In genomic region chr9:123234853-123235252, GRCh38 we compare ENCODE assay signal across 11 cellular contexts. TPM values are rescaled to one million over a fixed set of nuclear protein-coding genes. Genes with fewer than 3 reads are reported as not detected.
DNase-seq lines count a peak whose midpoint lies in the region; ATAC-seq and TF ChIP-seq lines count a peak whose summit lies in the region.
"Had no signal": no experiment of that assay in that cellular context is flagged by ENCODE, and none has a peak within 500 bp of the region (broad histone marks: within the 10 kb centered on the region; RNA-seq: fewer than 3 reads in every experiment).

No MANE protein-coding gene starts in this region.

- peak; percentile 60 for DNase-seq in GM06990 (ENCODE audit: extremely low read depth, insufficient read length)
- DNase-seq in GM19238 (ENCODE audit: insufficient read length, low spot score): peak; percentile 13
- peak; percentile 81 for DNase-seq in NAMALWA (ENCODE audit: low spot score)
- DNase-seq in upper lobe of right lung: no peak
- DNase-seq in natural killer cell treated with Interleukin-12 subunit alpha and Interleukin-12 subunit beta and Interleukin-15 and Interleukin-18, amount 100 ng/mL, for 72 hours (ENCODE audit: low spot score): no peak
- no peak for DNase-seq in NCI-H1417 treated with DMSO at 0.1 percent for 48 hours (lab: John Stamatoyannopoulos, UW)
- no peak for DNase-seq in NCI-H2227 (lab: John Stamatoyannopoulos, UW; ENCODE audit: unreplicated experiment)
- DNase-seq: glutamatergic neuron had no signal

- TF ChIP-seq CTCF in GM06990 (IDR thresholded peaks at IDR 0.05; ENCODE audit: insufficient read depth, low read length, poor library complexity, severe bottlenecking) (no peak), upper lobe of right lung (IDR thresholded peaks at IDR 0.05) (no peak)

- ATAC-seq in HG02798 (IDR thresholded peaks at IDR 0.05; ENCODE audit: poor library complexity, unreplicated experiment) (peak; percentile 42), upper lobe of right lung (no peak)
- no peak for ATAC-seq in natural killer cell treated with Interleukin-12 subunit alpha and Interleukin-12 subunit beta and Interleukin-15 and Interleukin-18, amount 100 ng/mL, for 72 hours
- ATAC-seq: activated CD4-positive, CD25-positive, alpha-beta regulatory T cell treated with anti-CD3 and anti-CD28 coated beads, Interleukin-2, amount 50 U/mL, for 24 hours had no signal

- H3K9me3 Mint-ChIP-seq in natural killer cell treated with Interleukin-12 subunit alpha and Interleukin-12 subunit beta and Interleukin-15 and Interleukin-18, amount 100 ng/mL, for 72 hours: no peaks in the 10 kb centered on the region

- H3K27me3 Mint-ChIP-seq in natural killer cell treated with Interleukin-12 subunit alpha and Interleukin-12 subunit beta and Interleukin-15 and Interleukin-18, amount 100 ng/mL, for 72 hours: no peaks in the 10 kb centered on the region

- H3K36me3 Mint-ChIP-seq in natural killer cell treated with Interleukin-12 subunit alpha and Interleukin-12 subunit beta and Interleukin-15 and Interleukin-18, amount 100 ng/mL, for 72 hours: no peaks in the 10 kb centered on the region

- H3K4me3 ChIP-seq in GM06990 (replicated peaks; ENCODE audit: low read depth, low read length) (no peak overlapping the region), upper lobe of right lung (no peak overlapping the region)
- H3K4me3 ChIP-seq: prostate gland had no signal

- intact Hi-C loops in upper lobe of right lung (cut with DNase I): no loop called here

- no peaks in the 10 kb centered on the region for H3K4me1 ChIP-seq in upper lobe of right lung
- H3K4me1 ChIP-seq: prostate gland had no signal

- H3K27me3 ChIP-seq in GM06990 (replicated peaks; ENCODE audit: control insufficient read depth, insufficient read depth, low read length) (no peaks in the 10 kb centered on the region), upper lobe of right lung (no peaks in the 10 kb centered on the region)

- no peak overlapping the region for H3K4me3 Mint-ChIP-seq in natural killer cell treated with Interleukin-12 subunit alpha and Interleukin-12 subunit beta and Interleukin-15 and Interleukin-18, amount 100 ng/mL, for 72 hours

- H3K9me3 ChIP-seq in upper lobe of right lung: no peaks in the 10 kb centered on the region
- H3K9me3 ChIP-seq: prostate gland had no signal

- H3K4me1 Mint-ChIP-seq in natural killer cell treated with Interleukin-12 subunit alpha and Interleukin-12 subunit beta and Interleukin-15 and Interleukin-18, amount 100 ng/mL, for 72 hours (ENCODE audit: low read depth in 2 of 2): no peaks in the 10 kb centered on the region

- no peak overlapping the region for H3K27ac Mint-ChIP-seq in natural killer cell treated with Interleukin-12 subunit alpha and Interleukin-12 subunit beta and Interleukin-15 and Interleukin-18, amount 100 ng/mL, for 72 hours

- no peak overlapping the region for H3K27ac ChIP-seq in upper lobe of right lung
- H3K27ac ChIP-seq: prostate gland had no signal

- H3K36me3 ChIP-seq in GM06990 (ENCODE audit: control insufficient read depth, insufficient read depth, low read length) (no peaks in the 10 kb centered on the region), upper lobe of right lung (no peaks in the 10 kb centered on the region)
- H3K36me3 ChIP-seq: prostate gland had no signal

RNA-seq across cellular contexts. Expression of gene STRBP, which starts 33.5 kb away (rescaled TPM):
- total RNA-seq in upper lobe of right lung: 24.7 TPM
- 10 to 100 TPM in 1 of 2 donors, 1 to 10 TPM in 1; 6.9 to 13.9 TPM for total RNA-seq in natural killer cell treated with Interleukin-12 subunit alpha and Interleukin-12 subunit beta and Interleukin-15 and Interleukin-18, amount 100 ng/mL, for 72 hours

Comparison
In these comparisons a context has a peak if more than half of its experiments do, and no peak if none do; other contexts are left out.
1. DNase-seq: peak in GM06990 (single experiment), GM19238 (single experiment) and NAMALWA (single experiment); none in upper lobe of right lung (single experiment), natural killer cell treated with Interleukin-12 subunit alpha and Interleukin-12 subunit beta and Interleukin-15 and Interleukin-18, amount 100 ng/mL, for 72 hours (single experiment), NCI-H1417 treated with DMSO at 0.1 percent for 48 hours (single experiment) and NCI-H2227 (single experiment).